Comparison of ENCODE assay signal across 16 cellular contexts in the genomic region with DNA sequence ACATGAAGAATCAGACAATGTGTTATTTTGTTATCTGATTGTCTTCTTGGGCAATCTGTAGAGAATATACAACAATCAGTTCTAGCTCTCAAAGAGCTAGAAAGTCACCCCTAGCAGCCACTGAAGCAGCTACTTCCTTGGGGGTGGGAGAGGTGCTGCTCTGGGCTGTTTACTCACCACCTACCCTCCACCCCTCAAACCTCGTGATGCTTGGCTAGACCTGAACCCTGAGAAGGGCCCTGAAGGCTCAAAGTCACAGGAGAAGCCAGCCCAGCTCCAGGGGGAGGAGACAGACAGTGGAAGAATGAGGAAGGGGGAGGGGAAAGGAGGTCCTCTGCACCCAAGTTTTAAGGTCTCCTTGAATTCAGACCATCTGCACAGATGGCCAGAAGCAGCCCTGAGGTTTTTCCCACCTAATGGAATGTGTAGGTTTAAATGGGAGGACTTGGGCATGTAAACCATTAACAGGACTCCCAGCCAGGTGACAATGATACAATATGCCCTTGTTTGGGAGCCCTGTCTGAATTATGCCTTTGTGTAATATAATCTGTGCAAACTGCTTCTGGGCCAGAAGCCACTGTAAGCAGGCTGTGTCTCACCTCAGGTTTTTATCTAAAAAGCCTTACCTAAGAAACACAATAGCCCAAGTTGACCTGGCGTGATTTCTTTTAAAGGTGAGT.
DNase-seq lines count a peak whose midpoint lies in the region; ATAC-seq and TF ChIP-seq lines count a peak whose summit lies in the region.
"Had no signal": no experiment of that assay in that cellular context is flagged by ENCODE, and none has a peak within 500 bp of the region (broad histone marks: within the 10 kb centered on the region; RNA-seq: fewer than 3 reads in every experiment).

No MANE protein-coding gene starts in this region.

- H3K4me1 ChIP-seq in colonic mucosa: no peaks in the 10 kb centered on the region
- H3K4me1 ChIP-seq: left lung, SJSA1 had no signal

- no peaks in the 10 kb centered on the region for H3K36me3 ChIP-seq in colonic mucosa
- H3K36me3 ChIP-seq: brain microvascular endothelial cell, left lung, SJSA1 had no signal

- intact Hi-C loops in colonic mucosa (cut with DNase I): no loop called here
- intact Hi-C loops in CD14-positive monocyte (cut with micrococcal nuclease): no loop called here

- peak overlapping the region in 1 of 2 donors; percentile 32 for H3K9ac ChIP-seq in colonic mucosa (ENCODE audit: low read depth in 2 of 2, low read length in 2 of 2)

- peaks cover 17% of the 10 kb centered on the region for H3K36me3 Mint-ChIP-seq in natural killer cell treated with Interleukin-12 subunit alpha and Interleukin-12 subunit beta and Interleukin-15 and Interleukin-18, amount 100 ng/mL, for 72 hours
- no peaks in the 10 kb centered on the region for H3K36me3 Mint-ChIP-seq in CD14-positive monocyte

- peak overlapping the region; percentile 76 for H3K27ac ChIP-seq in colonic mucosa
- H3K27ac ChIP-seq: brain microvascular endothelial cell, left lung, SJSA1 had no signal

- H3K27me3 Mint-ChIP-seq in natural killer cell treated with Interleukin-12 subunit alpha and Interleukin-12 subunit beta and Interleukin-15 and Interleukin-18, amount 100 ng/mL, for 72 hours: no peaks in the 10 kb centered on the region
- H3K27me3 Mint-ChIP-seq in CD14-positive monocyte (ENCODE audit: low read depth in 3 of 3): peaks cover 0 to 1% (median 0%) of the 10 kb centered on the region in 3 donors
- H3K27me3 Mint-ChIP-seq: activated naive CD8-positive, alpha-beta T cell; B cell had no signal

- peak overlapping the region; percentile 86 to 95 for H3K27ac Mint-ChIP-seq in natural killer cell treated with Interleukin-12 subunit alpha and Interleukin-12 subunit beta and Interleukin-15 and Interleukin-18, amount 100 ng/mL, for 72 hours
- H3K27ac Mint-ChIP-seq in CD14-positive monocyte: peak overlapping the region in 1 of 7 donors; percentile 40
- H3K27ac Mint-ChIP-seq: activated naive CD8-positive, alpha-beta T cell; B cell had no signal

- TF ChIP-seq CTCF in LNCaP clone FGC (IDR thresholded peaks at IDR 0.05; ENCODE audit: control insufficient read depth, extremely low read depth, insufficient read depth) (no peak), colonic mucosa (IDR thresholded peaks at IDR 0.05) (no peak), CD14-positive monocyte (IDR thresholded peaks at IDR 0.05) (no peak)

- H3K27me3 ChIP-seq in colonic mucosa: no peaks in the 10 kb centered on the region
- H3K27me3 ChIP-seq: brain microvascular endothelial cell, left lung, SJSA1 had no signal

- in situ Hi-C loops in Caki2 (cut with HindIII; ENCODE audit: low pct_unique_long_range_greater_than_20kb, low sequenced_read_pairs): no loop called here

- H3K4me3 Mint-ChIP-seq in natural killer cell treated with Interleukin-12 subunit alpha and Interleukin-12 subunit beta and Interleukin-15 and Interleukin-18, amount 100 ng/mL, for 72 hours: no peak overlapping the region
- no peak overlapping the region for H3K4me3 Mint-ChIP-seq in CD14-positive monocyte
- H3K4me3 Mint-ChIP-seq: activated naive CD8-positive, alpha-beta T cell; B cell had no signal

- no peaks in the 10 kb centered on the region for H3K9me3 ChIP-seq in colonic mucosa
- H3K9me3 ChIP-seq: SJSA1 had no signal

- DNase-seq in Caki2 (ENCODE audit: low read depth) (peak; percentile 66), LNCaP clone FGC (ENCODE audit: low read depth) (peak; percentile 67), colonic mucosa (peak; percentile 67), CD14-positive monocyte (ENCODE audit: low spot score) (no peak), retina (no peak), hippocampal formation (lab: John Stamatoyannopoulos, UW) (no peak)
- DNase-seq in natural killer cell treated with Interleukin-12 subunit alpha and Interleukin-12 subunit beta and Interleukin-15 and Interleukin-18, amount 100 ng/mL, for 72 hours (ENCODE audit: low spot score): no peak
- DNase-seq: activated CD4-positive, alpha-beta T cell treated with anti-CD3 and anti-CD28 coated beads, Interleukin-2, amount 50 U/mL, for 1 hour; activated T-cell treated with anti-CD3 and anti-CD28 coated beads, Interleukin-2, amount 50 U/mL, for 1 hour; brain microvascular endothelial cell; left lung; NCI-H1930 had no signal

- H3K4me1 Mint-ChIP-seq in natural killer cell treated with Interleukin-12 subunit alpha and Interleukin-12 subunit beta and Interleukin-15 and Interleukin-18, amount 100 ng/mL, for 72 hours (ENCODE audit: low read depth in 2 of 2): peaks cover 52 to 55% of the 10 kb centered on the region in 2 donors
- peaks cover 10% of the 10 kb centered on the region for H3K4me1 Mint-ChIP-seq in CD14-positive monocyte

- peaks cover 6% of the 10 kb centered on the region for H3K9me3 Mint-ChIP-seq in natural killer cell treated with Interleukin-12 subunit alpha and Interleukin-12 subunit beta and Interleukin-15 and Interleukin-18, amount 100 ng/mL, for 72 hours
- peaks cover 0 to 12% (median 9%) of the 10 kb centered on the region in 7 donors for H3K9me3 Mint-ChIP-seq in CD14-positive monocyte

- peak in 1 of 2 donors; percentile 64 for ATAC-seq in natural killer cell treated with Interleukin-12 subunit alpha and Interleukin-12 subunit beta and Interleukin-15 and Interleukin-18, amount 100 ng/mL, for 72 hours
- no peak for ATAC-seq in HG03432 (IDR thresholded peaks at IDR 0.05; ENCODE audit: unreplicated experiment)

- H3K4me3 ChIP-seq in LNCaP clone FGC (ENCODE audit: low read depth, low read length) (no peak overlapping the region), colonic mucosa (no peak overlapping the region)
- H3K4me3 ChIP-seq: left lung, SJSA1 had no signal

Comparison
In these comparisons a context has a peak if more than half of its experiments do, and no peak if none do; other contexts are left out.
1. DNase-seq: peak in Caki2 (single experiment), LNCaP clone FGC (single experiment) and colonic mucosa (single experiment); none in natural killer cell treated with Interleukin-12 subunit alpha and Interleukin-12 subunit beta and Interleukin-15 and Interleukin-18, amount 100 ng/mL, for 72 hours (single experiment), CD14-positive monocyte (single experiment), retina (single experiment) and hippocampal formation (0 of 2).